1 cellular context compared by ENCODE assay signal in the genomic region with DNA sequence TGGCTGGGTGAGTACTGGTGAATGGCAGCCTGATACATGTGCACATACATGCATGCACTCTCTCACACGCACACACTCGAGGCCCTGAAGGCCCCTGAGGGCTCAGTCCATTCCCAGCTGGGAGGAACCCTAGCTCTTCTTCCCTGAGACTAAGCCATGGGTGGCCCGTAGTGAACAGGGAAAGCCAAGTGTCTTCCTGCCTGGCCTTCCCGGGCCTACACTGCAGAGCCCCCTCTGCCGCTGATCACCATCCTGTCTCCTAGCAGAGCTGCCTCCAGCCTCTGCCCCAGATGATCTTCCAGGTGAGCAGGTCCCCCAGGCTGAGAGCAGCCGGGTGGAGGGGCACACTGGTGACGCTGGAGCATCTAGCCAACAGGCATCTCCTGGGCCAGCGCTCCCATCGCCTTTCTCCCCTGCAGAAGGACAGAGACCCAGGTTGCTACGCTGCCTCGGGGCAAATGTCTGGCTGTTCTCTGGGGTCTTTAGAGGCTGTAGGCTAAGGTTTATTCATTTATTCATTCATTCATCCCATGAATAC.
TF ChIP-seq lines count a peak whose summit lies in the region.

No MANE protein-coding gene starts in this region.

TF ChIP-seq in HepG2, 621 proteins besides CTCF, POLR2A, EP300 and RAD21:
- TF ChIP-seq FOXA1 (IDR thresholded peaks at IDR 0.05) (no peak), FOXA1 (CRISPR knock-in tag; IDR thresholded peaks at IDR 0.05) (no peak)
